ENCODE assay signal across 1 cellular context in genomic region chr18:655445-655844, GRCh38.
TF ChIP-seq lines count a peak whose summit lies in the region.

No MANE protein-coding gene starts in this region.

TF ChIP-seq in GM23338, 12 proteins besides CTCF, POLR2A, EP300 and RAD21:
- TF ChIP-seq, protein P1, sequence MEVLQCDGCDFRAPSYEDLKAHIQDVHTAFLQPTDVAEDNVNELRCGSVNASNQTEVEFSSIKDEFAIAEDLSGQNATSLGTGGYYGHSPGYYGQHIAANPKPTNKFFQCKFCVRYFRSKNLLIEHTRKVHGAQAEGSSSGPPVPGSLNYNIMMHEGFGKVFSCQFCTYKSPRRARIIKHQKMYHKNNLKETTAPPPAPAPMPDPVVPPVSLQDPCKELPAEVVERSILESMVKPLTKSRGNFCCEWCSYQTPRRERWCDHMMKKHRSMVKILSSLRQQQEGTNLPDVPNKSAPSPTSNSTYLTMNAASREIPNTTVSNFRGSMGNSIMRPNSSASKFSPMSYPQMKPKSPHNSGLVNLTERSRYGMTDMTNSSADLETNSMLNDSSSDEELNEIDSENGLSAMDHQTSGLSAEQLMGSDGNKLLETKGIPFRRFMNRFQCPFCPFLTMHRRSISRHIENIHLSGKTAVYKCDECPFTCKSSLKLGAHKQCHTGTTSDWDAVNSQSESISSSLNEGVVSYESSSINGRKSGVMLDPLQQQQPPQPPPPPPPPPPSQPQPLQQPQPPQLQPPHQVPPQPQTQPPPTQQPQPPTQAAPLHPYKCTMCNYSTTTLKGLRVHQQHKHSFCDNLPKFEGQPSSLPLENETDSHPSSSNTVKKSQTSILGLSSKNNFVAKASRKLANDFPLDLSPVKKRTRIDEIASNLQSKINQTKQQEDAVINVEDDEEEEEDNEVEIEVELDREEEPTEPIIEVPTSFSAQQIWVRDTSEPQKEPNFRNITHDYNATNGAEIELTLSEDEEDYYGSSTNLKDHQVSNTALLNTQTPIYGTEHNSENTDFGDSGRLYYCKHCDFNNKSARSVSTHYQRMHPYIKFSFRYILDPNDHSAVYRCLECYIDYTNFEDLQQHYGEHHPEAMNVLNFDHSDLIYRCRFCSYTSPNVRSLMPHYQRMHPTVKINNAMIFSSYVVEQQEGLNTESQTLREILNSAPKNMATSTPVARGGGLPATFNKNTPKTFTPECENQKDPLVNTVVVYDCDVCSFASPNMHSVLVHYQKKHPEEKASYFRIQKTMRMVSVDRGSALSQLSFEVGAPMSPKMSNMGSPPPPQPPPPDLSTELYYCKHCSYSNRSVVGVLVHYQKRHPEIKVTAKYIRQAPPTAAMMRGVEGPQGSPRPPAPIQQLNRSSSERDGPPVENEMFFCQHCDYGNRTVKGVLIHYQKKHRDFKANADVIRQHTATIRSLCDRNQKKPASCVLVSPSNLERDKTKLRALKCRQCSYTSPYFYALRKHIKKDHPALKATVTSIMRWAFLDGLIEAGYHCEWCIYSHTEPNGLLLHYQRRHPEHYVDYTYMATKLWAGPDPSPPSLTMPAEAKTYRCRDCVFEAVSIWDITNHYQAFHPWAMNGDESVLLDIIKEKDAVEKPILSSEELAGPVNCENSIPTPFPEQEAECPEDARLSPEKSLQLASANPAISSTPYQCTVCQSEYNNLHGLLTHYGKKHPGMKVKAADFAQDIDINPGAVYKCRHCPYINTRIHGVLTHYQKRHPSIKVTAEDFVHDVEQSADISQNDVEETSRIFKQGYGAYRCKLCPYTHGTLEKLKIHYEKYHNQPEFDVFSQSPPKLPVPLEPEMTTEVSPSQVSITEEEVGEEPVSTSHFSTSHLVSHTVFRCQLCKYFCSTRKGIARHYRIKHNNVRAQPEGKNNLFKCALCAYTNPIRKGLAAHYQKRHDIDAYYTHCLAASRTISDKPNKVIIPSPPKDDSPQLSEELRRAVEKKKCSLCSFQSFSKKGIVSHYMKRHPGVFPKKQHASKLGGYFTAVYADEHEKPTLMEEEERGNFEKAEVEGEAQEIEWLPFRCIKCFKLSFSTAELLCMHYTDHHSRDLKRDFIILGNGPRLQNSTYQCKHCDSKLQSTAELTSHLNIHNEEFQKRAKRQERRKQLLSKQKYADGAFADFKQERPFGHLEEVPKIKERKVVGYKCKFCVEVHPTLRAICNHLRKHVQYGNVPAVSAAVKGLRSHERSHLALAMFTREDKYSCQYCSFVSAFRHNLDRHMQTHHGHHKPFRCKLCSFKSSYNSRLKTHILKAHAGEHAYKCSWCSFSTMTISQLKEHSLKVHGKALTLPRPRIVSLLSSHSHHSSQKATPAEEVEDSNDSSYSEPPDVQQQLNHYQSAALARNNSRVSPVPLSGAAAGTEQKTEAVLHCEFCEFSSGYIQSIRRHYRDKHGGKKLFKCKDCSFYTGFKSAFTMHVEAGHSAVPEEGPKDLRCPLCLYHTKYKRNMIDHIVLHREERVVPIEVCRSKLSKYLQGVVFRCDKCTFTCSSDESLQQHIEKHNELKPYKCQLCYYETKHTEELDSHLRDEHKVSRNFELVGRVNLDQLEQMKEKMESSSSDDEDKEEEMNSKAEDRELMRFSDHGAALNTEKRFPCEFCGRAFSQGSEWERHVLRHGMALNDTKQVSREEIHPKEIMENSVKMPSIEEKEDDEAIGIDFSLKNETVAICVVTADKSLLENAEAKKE (CRISPR knock-in tag; IDR thresholded peaks at IDR 0.05), result no peak
- no peak for TF ChIP-seq EZH2 (IDR thresholded peaks at IDR 0.05; ENCODE audit: low read depth, unreplicated experiment)
- TF ChIP-seq CREB1 (CRISPR knock-in tag; IDR thresholded peaks at IDR 0.05; ENCODE audit: low read depth), result no peak
- no peak for TF ChIP-seq ETS1 (IDR thresholded peaks at IDR 0.05)
- no peak for TF ChIP-seq POLR2AphosphoS5 (IDR thresholded peaks at IDR 0.05; ENCODE audit: low read depth)
- TF ChIP-seq ZNF114 (CRISPR knock-in tag; IDR thresholded peaks at IDR 0.05), result no peak
- no peak for TF ChIP-seq ZNF331 (CRISPR knock-in tag; IDR thresholded peaks at IDR 0.05; ENCODE audit: low read depth)
